ENCODE assay signal across 14 cellular contexts in the genomic region with DNA sequence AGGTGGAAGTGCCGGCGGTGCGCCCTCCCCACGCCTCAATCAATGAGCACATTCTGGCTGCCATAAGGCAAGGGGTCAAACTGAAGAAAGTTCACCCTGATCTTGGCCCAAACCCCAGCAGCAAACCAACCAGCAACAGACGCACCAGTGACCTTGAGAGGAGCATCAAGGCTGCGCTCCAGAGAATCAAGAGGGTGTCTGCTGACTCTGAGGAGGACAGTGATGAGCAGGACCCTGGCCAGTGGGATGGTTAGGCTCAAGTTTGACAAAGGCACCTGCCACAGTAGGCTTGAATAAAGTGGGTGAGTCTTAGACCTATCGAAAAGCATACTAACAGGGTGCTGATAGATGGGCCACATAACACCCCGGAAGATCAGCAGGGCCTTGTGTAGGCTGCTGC. TPM values are rescaled to one million over a fixed set of nuclear protein-coding genes. Genes with fewer than 3 reads are reported as not detected.
DNase-seq lines count a peak whose midpoint lies in the region; ATAC-seq and TF ChIP-seq lines count a peak whose summit lies in the region.
"Had no signal": no experiment of that assay in that cellular context is flagged by ENCODE, and none has a peak within 500 bp of the region (broad histone marks: within the 10 kb centered on the region; RNA-seq: fewer than 3 reads in every experiment).

No MANE protein-coding gene starts in this region.

- POLR2A ChIA-PET in PC-9 (lab: Charles Lee; ENCODE audit: unreplicated experiment) = interaction anchor here (0.5 to 0.8 kb wide), 3 partner anchors 10 to 83 kb away, joined by 3 to 10 read pairs (median 3); no protein-coding TSS in a partner anchor

- H3K9me3 Mint-ChIP-seq in T-helper 1 cell treated with Interleukin-12 subunit alpha and Interleukin-12 subunit beta and Interleukin-4 antibody, amounts not matched to agents 30 μg/mL and 1 μg/mL, for 36 hours = no peaks in the 10 kb centered on the region
- peaks cover 0 to 7% of the 10 kb centered on the region in 2 donors for H3K9me3 Mint-ChIP-seq in effector memory CD8-positive, alpha-beta T cell

- peak overlapping the region; percentile 47 for H3K4me2 ChIP-seq in PC-9

- TF ChIP-seq CTCF in PC-9 (conservative IDR thresholded peaks at IDR 0.05) (no peak), psoas muscle (IDR thresholded peaks at IDR 0.05) (no peak)

- WGBS in psoas muscle, 3 donors = 81 to 93% (median 83%) methylated on average over 8 of the region's 8 CpGs

- H3K27me3 ChIP-seq in PC-9 (ENCODE audit: insufficient read depth, low read depth) (no peaks in the 10 kb centered on the region), psoas muscle (ENCODE audit: insufficient read depth in 3 of 3, low read length in 2 of 3) (no peaks in the 10 kb centered on the region)
- H3K27me3 ChIP-seq: tibial nerve had no signal

- peaks cover 35% of the 10 kb centered on the region for H3K4me1 Mint-ChIP-seq in T-helper 1 cell treated with Interleukin-12 subunit alpha and Interleukin-12 subunit beta and Interleukin-4 antibody, amounts not matched to agents 30 μg/mL and 1 μg/mL, for 36 hours (ENCODE audit: low read depth)
- peaks cover 14 to 28% of the 10 kb centered on the region in 2 donors for H3K4me1 Mint-ChIP-seq in effector memory CD8-positive, alpha-beta T cell (ENCODE audit: low read depth in 2 of 2)

- no peak overlapping the region for H2AFZ ChIP-seq in PC-9

- no TSS peak for BruUV-seq in PC-9 (replicated peaks; lab: Mats Ljungman, UMichigan)

- H4K20me1 ChIP-seq in PC-9 (ENCODE audit: insufficient read depth) = no peaks in the 10 kb centered on the region

- H3F3A ChIP-seq in PC-9 (ENCODE audit: insufficient read depth, low read depth) = peaks cover 17% of the 10 kb centered on the region

- H3K27ac ChIP-seq in PC-9 (peak overlapping the region; percentile 65), psoas muscle (peak overlapping the region; percentile 32)
- H3K27ac ChIP-seq: tibial nerve, WERI-Rb-1 had no signal

- intact Hi-C loops in PC-9 (cut with micrococcal nuclease; ENCODE audit: unreplicated experiment) = no loop called here
- intact Hi-C loops in psoas muscle (cut with DNase I) = no loop called here

- no peak for DNase-seq in T-helper 1 cell
- DNase-seq in PC-9 = no peak
- DNase-seq in effector memory CD8-positive, alpha-beta T cell = no peak
- no peak for DNase-seq in psoas muscle
- DNase-seq in dermis blood vessel endothelial cell = no peak
- no peak for DNase-seq in SW480 (ENCODE audit: low spot score)
- DNase-seq: NCI-H1092, WERI-Rb-1 had no signal

- peaks cover 81% of the 10 kb centered on the region for H3K36me3 Mint-ChIP-seq in T-helper 1 cell treated with Interleukin-12 subunit alpha and Interleukin-12 subunit beta and Interleukin-4 antibody, amounts not matched to agents 30 μg/mL and 1 μg/mL, for 36 hours (ENCODE audit: low read depth)
- peaks cover 94% of the 10 kb centered on the region for H3K36me3 Mint-ChIP-seq in effector memory CD8-positive, alpha-beta T cell (ENCODE audit: insufficient read depth)

- CTCF ChIA-PET in PC-9 (lab: Charles Lee) = interaction anchor here (0.6 to 1.1 kb wide), 3 partner anchors 22 to 178 kb away, joined by 3 to 12 read pairs (median 4); a partner anchor contains a TSS

- H3K36me3 ChIP-seq in PC-9 (ENCODE audit: low read depth) (peaks cover 14% of the 10 kb centered on the region), psoas muscle (ENCODE audit: insufficient read depth in 1 of 2, low read depth in 1 of 2) (peaks cover 20 to 99% of the 10 kb centered on the region in 2 donors)

- ATAC-seq in effector memory CD8-positive, alpha-beta T cell (replicated peaks) = no peak
- ATAC-seq in psoas muscle (peak in 3 of 4 donors; percentile 12 to 22 (median 14)), HG03469 (IDR thresholded peaks at IDR 0.05; ENCODE audit: unreplicated experiment) (no peak)
- ATAC-seq: sciatic nerve had no signal

- no peaks in the 10 kb centered on the region for H3K79me2 ChIP-seq in PC-9 (ENCODE audit: low read depth)

- peak overlapping the region; percentile 90 for H3K27ac Mint-ChIP-seq in T-helper 1 cell treated with Interleukin-12 subunit alpha and Interleukin-12 subunit beta and Interleukin-4 antibody, amounts not matched to agents 30 μg/mL and 1 μg/mL, for 36 hours
- H3K27ac Mint-ChIP-seq in effector memory CD8-positive, alpha-beta T cell = peak overlapping the region; percentile 65 to 67

- peaks cover 22% of the 10 kb centered on the region for H3K4me1 ChIP-seq in PC-9 (replicated peaks; ENCODE audit: insufficient read depth)
- H3K4me1 ChIP-seq in psoas muscle = peaks cover 5% of the 10 kb centered on the region
- H3K4me1 ChIP-seq: tibial nerve had no signal

- no peaks in the 10 kb centered on the region for H3K27me3 Mint-ChIP-seq in T-helper 1 cell treated with Interleukin-12 subunit alpha and Interleukin-12 subunit beta and Interleukin-4 antibody, amounts not matched to agents 30 μg/mL and 1 μg/mL, for 36 hours (ENCODE audit: low read depth)
- no peaks in the 10 kb centered on the region for H3K27me3 Mint-ChIP-seq in effector memory CD8-positive, alpha-beta T cell

- peak overlapping the region; percentile 63 for H3K4me3 Mint-ChIP-seq in T-helper 1 cell treated with Interleukin-12 subunit alpha and Interleukin-12 subunit beta and Interleukin-4 antibody, amounts not matched to agents 30 μg/mL and 1 μg/mL, for 36 hours
- H3K4me3 Mint-ChIP-seq in effector memory CD8-positive, alpha-beta T cell = no peak overlapping the region

- H3K9me3 ChIP-seq in PC-9 (ENCODE audit: insufficient read depth, low read depth) (no peaks in the 10 kb centered on the region), psoas muscle (no peaks in the 10 kb centered on the region)
- H3K9me3 ChIP-seq: tibial nerve had no signal

- no peak overlapping the region for H3K4me3 ChIP-seq in PC-9
- no peak overlapping the region for H3K4me3 ChIP-seq in psoas muscle
- H3K4me3 ChIP-seq: tibial nerve had no signal

- H3K9me2 ChIP-seq in PC-9 (ENCODE audit: insufficient read depth) = no peaks in the 10 kb centered on the region

RNA-seq across cellular contexts. Expression of a gene that starts 23.9 kb away (rescaled TPM):
- total RNA-seq in PC-9 (2021) (6.4 and 6.9 TPM in 2 replicates), psoas muscle (10 to 100 TPM; 14.7 to 30.8 (median 24.1) TPM), dermis blood vessel endothelial cell (8.0 TPM in 2 replicates)
- 10 to 100 TPM in 2 of 3 donors, 1 to 10 TPM in 1; 9.9 to 25.8 (median 12.0) TPM for polyA plus RNA-seq in psoas muscle

RNA-seq across cellular contexts. Expression of a gene that starts 27.4 kb away (rescaled TPM):
- total RNA-seq in PC-9 (2021) (not detected in 2 replicates), psoas muscle (10 to 100 TPM; 10.3 to 65.3 (median 28.2) TPM), dermis blood vessel endothelial cell (not detected in 2 replicates)
- polyA plus RNA-seq in psoas muscle = 10 to 100 TPM in 1 of 3 donors, 1 to 10 TPM in 1, under 1 TPM in 1; 0.51 to 32.2 (median 5.9) TPM
- total RNA-seq: A172, HT-29, sciatic nerve had no signal

Comparison
In these comparisons a context has a peak if more than half of its experiments do, and no peak if none do; other contexts are left out.
1. ATAC-seq: peak in psoas muscle (3 of 4); none in effector memory CD8-positive, alpha-beta T cell (single experiment) and HG03469 (single experiment).
2. RNA of a gene that starts 27.4 kb away (total RNA-seq): 10.3 to 65.3 TPM in psoas muscle; not detected in PC-9 and not detected in dermis blood vessel endothelial cell; every median in the first group is over 10 times any median in the second.